16 cellular contexts compared by ENCODE assay signal in the genomic region with DNA sequence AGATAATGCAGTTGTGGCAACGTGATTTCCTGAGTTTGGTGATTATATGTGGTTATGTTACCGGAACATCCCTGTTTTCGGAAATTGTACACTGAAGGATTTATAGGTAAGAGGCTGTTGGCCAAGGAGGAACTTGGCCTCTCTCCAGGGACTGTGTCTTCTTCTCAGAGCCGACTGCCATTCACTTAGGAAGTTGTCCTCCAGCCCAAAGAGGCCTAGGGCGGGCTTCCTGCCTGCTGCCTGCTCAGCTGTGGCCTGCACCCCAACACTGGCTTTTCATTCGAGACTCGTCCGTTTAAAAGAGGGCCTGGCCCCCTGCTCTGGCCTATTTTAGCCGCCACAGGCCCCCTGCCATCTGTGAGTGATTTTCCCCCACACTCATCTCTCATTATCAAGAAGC.
DNase-seq lines count a peak whose midpoint lies in the region; FAIRE-seq and TF ChIP-seq lines count a peak whose summit lies in the region.
"Had no signal": no experiment of that assay in that cellular context is flagged by ENCODE, and none has a peak within 500 bp of the region (broad histone marks: within the 10 kb centered on the region; RNA-seq: fewer than 3 reads in every experiment).

No MANE protein-coding gene starts in this region.

- H3K4me1 ChIP-seq in endothelial cell of umbilical vein (ENCODE audit: control insufficient read depth, extremely low read depth, insufficient read depth, low read length) (no peaks in the 10 kb centered on the region), spleen (peaks cover 0 to 34% (median 14%) of the 10 kb centered on the region in 6 donors), Karpas-422 (ENCODE audit: low read length) (no peaks in the 10 kb centered on the region)

- H3K4me2 ChIP-seq in endothelial cell of umbilical vein (ENCODE audit: insufficient read depth, low read length) (no peak overlapping the region), Karpas-422 (ENCODE audit: low read depth, low read length, poor library complexity, severe bottlenecking) (no peak overlapping the region)

- dilution Hi-C loops in endothelial cell of umbilical vein (cut with MboI; ENCODE audit: extremely low pct_ligation_motif_present, low sequenced_read_pairs), result no loop called here

- no peak for TF ChIP-seq CTCF in HL-60 (IDR thresholded peaks at IDR 0.05; ENCODE audit: insufficient read depth, low read length)
- no peak for TF ChIP-seq CTCF in endothelial cell of umbilical vein (IDR thresholded peaks at IDR 0.05; ENCODE audit: extremely low read depth in 1 of 2, insufficient read depth in 1 of 2, low read depth in 1 of 2, low read length in 2 of 2)
- TF ChIP-seq CTCF in spleen (IDR thresholded peaks at IDR 0.05 in 8 of 11, conservative IDR thresholded peaks at IDR 0.05 in 3 of 11), result no peak

- CTCF ChIA-PET in endothelial cell of umbilical vein (lab: Charles Lee), result interaction anchor here (1.2 to 1.5 kb wide), 3 partner anchors 14 to 192 kb away, joined by 3 to 8 read pairs (median 7); no protein-coding TSS in a partner anchor

- no peaks in the 10 kb centered on the region for H3K9me2 ChIP-seq in Karpas-422 (replicated peaks; ENCODE audit: insufficient read depth, low read length)

- H3K9me1 ChIP-seq in endothelial cell of umbilical vein (replicated peaks; ENCODE audit: control insufficient read depth, extremely low read depth, insufficient read depth, low read length), result no peaks in the 10 kb centered on the region

- H2AFZ ChIP-seq in endothelial cell of umbilical vein (ENCODE audit: low read depth, low read length) (no peak overlapping the region), Karpas-422 (ENCODE audit: low read length) (no peak overlapping the region)

- H3K36me3 ChIP-seq in endothelial cell of umbilical vein (ENCODE audit: control insufficient read depth in 2 of 2, extremely low read depth in 1 of 2, insufficient read depth in 2 of 2, low read length in 2 of 2) (no peaks in the 10 kb centered on the region), spleen (no peaks in the 10 kb centered on the region), Karpas-422 (ENCODE audit: insufficient read depth, low read length) (no peaks in the 10 kb centered on the region)
- H3K36me3 ChIP-seq: suprapubic skin had no signal

- no peaks in the 10 kb centered on the region for H3K79me2 ChIP-seq in endothelial cell of umbilical vein (ENCODE audit: control insufficient read depth, insufficient read depth, low read length)
- no peaks in the 10 kb centered on the region for H3K79me2 ChIP-seq in Karpas-422 (ENCODE audit: low read length)

- H3K27me3 ChIP-seq in HL-60 (ENCODE audit: insufficient read depth, poor library complexity, severe bottlenecking), result no peaks in the 10 kb centered on the region
- peaks cover 0 to 2% of the 10 kb centered on the region in 2 experiments for H3K27me3 ChIP-seq in endothelial cell of umbilical vein (ENCODE audit: control insufficient read depth in 2 of 2, insufficient read depth in 2 of 2, low read length in 2 of 2)
- no peaks in the 10 kb centered on the region for H3K27me3 ChIP-seq in spleen (replicated peaks in 1 of 7)
- no peaks in the 10 kb centered on the region for H3K27me3 ChIP-seq in Karpas-422 (ENCODE audit: low read length)
- H3K27me3 ChIP-seq: suprapubic skin had no signal

- POLR2A ChIA-PET in endothelial cell of umbilical vein (lab: Charles Lee), result no interaction called here

- H3K9me3 ChIP-seq in endothelial cell of umbilical vein (replicated peaks; ENCODE audit: control insufficient read depth, insufficient read depth, low read length) (no peaks in the 10 kb centered on the region), spleen (no peaks in the 10 kb centered on the region), Karpas-422 (ENCODE audit: low read length) (no peaks in the 10 kb centered on the region)
- H3K9me3 ChIP-seq: Caco-2, suprapubic skin had no signal

- H3K4me3 ChIP-seq in HL-60 (replicated peaks; ENCODE audit: insufficient read depth, low read length) (no peak overlapping the region), endothelial cell of umbilical vein (replicated peaks in 1 of 3; ENCODE audit: insufficient read depth in 1 of 3, low read depth in 1 of 3, low read length in 3 of 3) (no peak overlapping the region), spleen (no peak overlapping the region), Karpas-422 (ENCODE audit: low read length) (no peak overlapping the region)
- H3K4me3 ChIP-seq: suprapubic skin had no signal

- intact Hi-C loops in endothelial cell of umbilical vein (cut with micrococcal nuclease), result no loop called here
- intact Hi-C loops in spleen (cut with DNase I; ENCODE audit: low total_unique reads), result no loop called here

- H4K20me1 ChIP-seq in endothelial cell of umbilical vein (replicated peaks; ENCODE audit: control insufficient read depth, extremely low read depth, insufficient read depth, low read length) (no peaks in the 10 kb centered on the region), Karpas-422 (ENCODE audit: insufficient read depth, low read depth, low read length) (peaks cover 3% of the 10 kb centered on the region; the same call in 1 of the 2 replicates)

- no peak for FAIRE-seq in endothelial cell of umbilical vein (lab: Jason Lieb, UNC)
- FAIRE-seq: GM18507, islet of Langerhans, RCC 7860 had no signal

- peak in 1 of 2 experiments; percentile 81 for DNase-seq in HL-60 (ENCODE audit: low read depth in 1 of 2, low spot score in 1 of 2)
- DNase-seq in NOMO-1 treated with DMSO at 0.1 percent for 48 hours (lab: John Stamatoyannopoulos, UW; ENCODE audit: unreplicated experiment), result peak; percentile 77
- DNase-seq in endothelial cell of umbilical vein (ENCODE audit: low read depth, low spot score), result peak; percentile 18
- DNase-seq in spleen, result peak; percentile 73
- no peak for DNase-seq in NCI-H69 (lab: John Stamatoyannopoulos, UW)
- DNase-seq in NAMALWA (ENCODE audit: low spot score), result no peak
- DNase-seq in Karpas-422, result no peak
- DNase-seq: activated CD4-positive, alpha-beta T cell treated with anti-CD3 and anti-CD28 coated beads, Interleukin-2, amount 10 ng/mL, durations not matched to agents 7 days and 5 days; activated T-cell treated with anti-CD3 and anti-CD28 coated beads, Interleukin-2, amount 50 U/mL, for 24 hours; Caco-2; NCI-H1105; NCI-H446 treated with DMSO at 0.1 percent for 48 hours had no signal

- WGBS in spleen, 5 donors, result 15 to 31% (median 23%) methylated on average over 9 of the region's 9 CpGs

- peak overlapping the region; percentile 37 for H3K27ac ChIP-seq in HL-60 (replicated peaks)
- no peak overlapping the region for H3K27ac ChIP-seq in endothelial cell of umbilical vein (ENCODE audit: insufficient read depth, low read depth, low read length)
- H3K27ac ChIP-seq in spleen, result peak overlapping the region in 3 of 8 donors; percentile 23 to 60 (median 32)
- H3K27ac ChIP-seq in Karpas-422 (ENCODE audit: low read length), result no peak overlapping the region
- H3K27ac ChIP-seq: suprapubic skin had no signal

- no TSS peak for BruUV-seq in endothelial cell of umbilical vein (replicated peaks; lab: Mats Ljungman, UMichigan)

- H3K9ac ChIP-seq in endothelial cell of umbilical vein (replicated peaks; ENCODE audit: extremely low read depth, insufficient read depth, low read length) (no peak overlapping the region), Karpas-422 (ENCODE audit: low read length) (no peak overlapping the region)

- TF ChIP-seq POLR2A in endothelial cell of umbilical vein (IDR thresholded peaks at IDR 0.05; ENCODE audit: low read depth, low read length) (no peak), spleen (IDR thresholded peaks at IDR 0.05) (no peak)

TF ChIP-seq in endothelial cell of umbilical vein, 7 proteins besides CTCF, POLR2A, EP300 and RAD21:
- TF ChIP-seq EZH2 (IDR thresholded peaks at IDR 0.05; ENCODE audit: borderline replicate concordance, low read depth, low read length, severe bottlenecking) (no peak), POLR2AphosphoS5 (IDR thresholded peaks at IDR 0.05; ENCODE audit: insufficient read depth, low read depth, low read length) (no peak), FOS (IDR thresholded peaks at IDR 0.05; ENCODE audit: borderline replicate concordance, insufficient read depth, low read length) (no peak)
- TF ChIP-seq, protein P1, sequence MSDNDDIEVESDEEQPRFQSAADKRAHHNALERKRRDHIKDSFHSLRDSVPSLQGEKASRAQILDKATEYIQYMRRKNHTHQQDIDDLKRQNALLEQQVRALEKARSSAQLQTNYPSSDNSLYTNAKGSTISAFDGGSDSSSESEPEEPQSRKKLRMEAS (IDR thresholded peaks at IDR 0.05; ENCODE audit: insufficient read depth, insufficient read length), result no peak

Comparison
In these comparisons a context has a peak if more than half of its experiments do, and no peak if none do; other contexts are left out.
1. DNase-seq: peak in NOMO-1 treated with DMSO at 0.1 percent for 48 hours (single experiment), endothelial cell of umbilical vein (single experiment) and spleen (single experiment); none in NCI-H69 (single experiment), NAMALWA (single experiment) and Karpas-422 (single experiment).